22 cellular contexts compared by ENCODE assay signal in genomic region chr1:209655832-209656231, GRCh38. TPM values are rescaled to one million over a fixed set of nuclear protein-coding genes. Genes with fewer than 3 reads are reported as not detected.
A peak's percentile ranks its signal among the peaks of the same experiment; 100 is the strongest.
DNase-seq lines count a peak whose midpoint lies in the region; ATAC-seq and TF ChIP-seq lines count a peak whose summit lies in the region.
"Had no signal": no experiment of that assay in that cellular context is flagged by ENCODE, and none has a peak within 500 bp of the region (broad histone marks: within the 10 kb centered on the region; RNA-seq: fewer than 3 reads in every experiment).

No MANE protein-coding gene starts in this region.

- H3K9me2 ChIP-seq in GM23248 (ENCODE audit: insufficient read depth) (no peaks in the 10 kb centered on the region), hepatocyte (replicated peaks; ENCODE audit: insufficient read depth) (no peaks in the 10 kb centered on the region)

- DNase-seq in GM23248: peak; percentile 31
- DNase-seq in RWPE1 (ENCODE audit: low spot score): peak; percentile 76
- peak; percentile 68 for DNase-seq in hepatocyte (ENCODE audit: low spot score)
- peak; percentile 71 for DNase-seq in renal cortical epithelial cell (ENCODE audit: low read depth)
- no peak for DNase-seq in foreskin fibroblast
- DNase-seq in activated CD8-positive, alpha-beta memory T cell treated with anti-CD3 and anti-CD28 coated beads, Interleukin-2, amount 50 U/mL, for 4 hours: no peak
- DNase-seq: activated CD8-positive, alpha-beta T cell treated with anti-CD3 and anti-CD28 coated beads, Interleukin-2, amount 10 ng/mL, durations not matched to agents 7 days and 5 days; activated T-cell treated with anti-CD3 and anti-CD28 coated beads, Interleukin-2, amount 50 U/mL, for 72 hours; hypothalamus; Kasumi-1; kidney; NCI-H1105 treated with DMSO at 0.1 percent for 48 hours; NCI-H510A treated with DMSO at 0.1 percent for 48 hours; stimulated activated CD4-positive, alpha-beta T cell treated with anti-CD3 and anti-CD28 coated beads, Interleukin-12 subunit alpha, Interleukin-12 subunit beta, amount 100 ng/mL, for 4 hours; stimulated activated CD8-positive, alpha-beta memory T cell treated with anti-CD3 and anti-CD28 coated beads, Interleukin-4, amount 100 ng/mL, for 48 hours; substantia nigra had no signal

- 42 to 59% methylated on average over 5 of the region's 5 CpGs for WGBS in GM23248 (ENCODE audit: low coverage in 1 of 2, low lambda C conversion rate in 2 of 2, missing lambda C conversion rate in 2 of 2), 2 experiments
- WGBS in hepatocyte (ENCODE audit: low lambda C conversion rate, missing lambda C conversion rate): 77% methylated on average over 5 of the region's 5 CpGs

- CTCF ChIA-PET in RWPE1 (lab: Yijun Ruan, JAX): interaction anchor here (0.6 kb wide), 2 partner anchors 37 to 53 kb away, joined by 3 read pairs; no protein-coding TSS in a partner anchor

- H3F3A ChIP-seq in GM23248 (ENCODE audit: insufficient read depth): no peaks in the 10 kb centered on the region

- H3K9ac ChIP-seq in GM23248: no peak overlapping the region

- H3K9me3 ChIP-seq in GM23248 (ENCODE audit: low read depth) (no peaks in the 10 kb centered on the region), hepatocyte (ENCODE audit: low read depth) (no peaks in the 10 kb centered on the region)
- H3K9me3 ChIP-seq: SJSA1 had no signal

- POLR2A ChIA-PET in RWPE1 (lab: Yijun Ruan, JAX; ENCODE audit: low non-redundant PET): no interaction called here

- H3K36me3 ChIP-seq in GM23248 (ENCODE audit: low read depth): no peaks in the 10 kb centered on the region
- H3K36me3 ChIP-seq in hepatocyte (replicated peaks; ENCODE audit: insufficient read depth, low read depth): no peaks in the 10 kb centered on the region
- H3K36me3 ChIP-seq: SJSA1 had no signal

- no peak for TF ChIP-seq CTCF in RWPE1 (conservative IDR thresholded peaks at IDR 0.05; ENCODE audit: low read depth)
- TF ChIP-seq CTCF in hepatocyte (IDR thresholded peaks at IDR 0.05; ENCODE audit: poor library complexity): no peak
- TF ChIP-seq CTCF in foreskin fibroblast (IDR thresholded peaks at IDR 0.05; ENCODE audit: low read depth, low read length): no peak

- ATAC-seq in HG02571 (IDR thresholded peaks at IDR 0.05; ENCODE audit: unreplicated experiment) (no peak), SK-N-SH treated with all-trans-retinoic acid at 6 μM for 48 hours (no peak)
- ATAC-seq: activated CD8-positive, alpha-beta T cell treated with anti-CD3 and anti-CD28 coated beads, Interleukin-2, amount 10 ng/mL, durations not matched to agents 7 days and 5 days; activated T-cell treated with anti-CD3 and anti-CD28 coated beads, Interleukin-2, amount 50 U/mL, for 72 hours had no signal

- in situ Hi-C loops in GM23248 (cut with MboI): no loop called here

- H3K79me2 ChIP-seq in GM23248 (ENCODE audit: insufficient read depth) (no peaks in the 10 kb centered on the region), hepatocyte (peaks cover 9% of the 10 kb centered on the region)

- H4K20me1 ChIP-seq in GM23248 (ENCODE audit: insufficient read depth) (no peaks in the 10 kb centered on the region), hepatocyte (ENCODE audit: insufficient read depth, poor library complexity, severe bottlenecking) (no peaks in the 10 kb centered on the region)

- no peak overlapping the region for H3K27ac ChIP-seq in GM23248
- peak overlapping the region; percentile 76 for H3K27ac ChIP-seq in RWPE1
- H3K27ac ChIP-seq in hepatocyte: peak overlapping the region; percentile 97
- H3K27ac ChIP-seq: coronary artery had no signal

- no peak overlapping the region for H3K4me3 ChIP-seq in GM23248
- no peak overlapping the region for H3K4me3 ChIP-seq in hepatocyte
- H3K4me3 ChIP-seq in foreskin fibroblast (ENCODE audit: low read depth in 1 of 2, low read length in 2 of 2): no peak overlapping the region
- H3K4me3 ChIP-seq: coronary artery, SJSA1 had no signal

- H3K4me1 ChIP-seq in GM23248 (ENCODE audit: insufficient read depth) (peaks cover 7% of the 10 kb centered on the region), hepatocyte (ENCODE audit: insufficient read depth) (peaks cover 29% of the 10 kb centered on the region)

- no peaks in the 10 kb centered on the region; the same call in 1 of the 2 replicates for H3K27me3 ChIP-seq in GM23248 (replicated peaks; ENCODE audit: insufficient read depth)
- no peaks in the 10 kb centered on the region for H3K27me3 ChIP-seq in hepatocyte
- H3K27me3 ChIP-seq: SJSA1 had no signal

- H2AFZ ChIP-seq in GM23248 (no peak overlapping the region), hepatocyte (no peak overlapping the region)

- H3K4me2 ChIP-seq in GM23248 (ENCODE audit: unreplicated experiment) (no peak overlapping the region), hepatocyte (no peak overlapping the region)

TF ChIP-seq in SK-N-SH treated with all-trans-retinoic acid at 6 μM for 48 hours, 23 proteins besides CTCF, POLR2A, EP300 and RAD21:
- no peak for TF ChIP-seq SNAI2 (CRISPR knock-in tag; IDR thresholded peaks at IDR 0.05)
- no peak for TF ChIP-seq TCF4 (CRISPR knock-in tag; IDR thresholded peaks at IDR 0.05; ENCODE audit: borderline replicate concordance)
- no peak for TF ChIP-seq TOX (CRISPR knock-in tag; IDR thresholded peaks at IDR 0.05; ENCODE audit: borderline replicate concordance)
- TF ChIP-seq CSDC2 (CRISPR knock-in tag; IDR thresholded peaks at IDR 0.05): no peak
- TF ChIP-seq ZFP30 (CRISPR knock-in tag; IDR thresholded peaks at IDR 0.05): no peak
- no peak for TF ChIP-seq OSR1 (CRISPR knock-in tag; IDR thresholded peaks at IDR 0.05)
- no peak for TF ChIP-seq ZNF8 (CRISPR knock-in tag; IDR thresholded peaks at IDR 0.05)
- TF ChIP-seq ZNF70 (CRISPR knock-in tag; IDR thresholded peaks at IDR 0.05): no peak
- no peak for TF ChIP-seq POU6F1 (CRISPR knock-in tag; IDR thresholded peaks at IDR 0.05; ENCODE audit: borderline replicate concordance, low read depth)
- TF ChIP-seq ARNTL (CRISPR knock-in tag; IDR thresholded peaks at IDR 0.05; ENCODE audit: borderline replicate concordance, low read depth): no peak
- no peak for TF ChIP-seq CREB5 (CRISPR knock-in tag; IDR thresholded peaks at IDR 0.05; ENCODE audit: low read depth)
- no peak for TF ChIP-seq ZFP3 (CRISPR knock-in tag; IDR thresholded peaks at IDR 0.05)
- TF ChIP-seq PPARA (CRISPR knock-in tag; IDR thresholded peaks at IDR 0.05; ENCODE audit: borderline replicate concordance): no peak
- TF ChIP-seq ZC3H10 (CRISPR knock-in tag; IDR thresholded peaks at IDR 0.05): no peak
- no peak for TF ChIP-seq ISL1 (CRISPR knock-in tag; IDR thresholded peaks at IDR 0.05)
- TF ChIP-seq GLIS3 (CRISPR knock-in tag; IDR thresholded peaks at IDR 0.05): no peak

RNA-seq across cellular contexts. Expression of gene LAMB3, which starts 3.6 kb away (rescaled TPM):
- 6.8 and 8.1 TPM in 2 replicates for total RNA-seq in GM23248 (2014; rRNA removed; shearing (Covaris generic))
- 2.5 and 3.0 TPM in 2 replicates for polyA plus RNA-seq in GM23248 (2016; fragmentation: Nextera tagmentation; extraction: Ambion mirVana)
- 63.7 and 76.9 TPM in 2 replicates for total RNA-seq in hepatocyte
- 48.8 and 55.9 TPM in 2 replicates for polyA plus RNA-seq in hepatocyte
- total RNA-seq in renal cortical epithelial cell: 108 and 433 TPM in 2 replicates

RNA-seq across cellular contexts. Expression of gene G0S2, which starts 19.4 kb away (rescaled TPM):
- 0.65 and 0.89 TPM in 2 replicates for total RNA-seq in GM23248 (2014; rRNA removed; shearing (Covaris generic))
- polyA plus RNA-seq in GM23248 (2016; fragmentation: Nextera tagmentation; extraction: Ambion mirVana): 2.0 and 2.9 TPM in 2 replicates
- 37.0 and 38.3 TPM in 2 replicates for total RNA-seq in hepatocyte
- polyA plus RNA-seq in hepatocyte: 31.5 and 32.2 TPM in 2 replicates
- 67.4 and 108 TPM in 2 replicates for total RNA-seq in renal cortical epithelial cell
- total RNA-seq: activated CD8-positive, alpha-beta T cell treated with anti-CD3 and anti-CD28 coated beads, Interleukin-2, amount 10 ng/mL, durations not matched to agents 7 days and 5 days; SJSA1 had no signal

RNA-seq across cellular contexts. Expression of gene HSD11B1, which starts 48.8 kb away (rescaled TPM):
- 0.54 TPM in 1 of 2 replicates, not detected in the other for total RNA-seq in GM23248 (2014; rRNA removed; shearing (Covaris generic))
- polyA plus RNA-seq in GM23248 (2016; fragmentation: Nextera tagmentation; extraction: Ambion mirVana): 1.0 and 1.8 TPM in 2 replicates
- total RNA-seq in hepatocyte: 1.7 and 2.1 TPM in 2 replicates
- not detected in 2 replicates for polyA plus RNA-seq in hepatocyte
- not detected in 2 replicates for total RNA-seq in renal cortical epithelial cell
- total RNA-seq: activated CD8-positive, alpha-beta T cell treated with anti-CD3 and anti-CD28 coated beads, Interleukin-2, amount 10 ng/mL, durations not matched to agents 7 days and 5 days; Daoy had no signal
- polyA plus RNA-seq: neural cell had no signal

Comparison
In these comparisons a context has a peak if more than half of its experiments do, and no peak if none do; other contexts are left out.
1. DNase-seq: peak in GM23248 (single experiment), RWPE1 (single experiment), hepatocyte (single experiment) and renal cortical epithelial cell (single experiment); none in foreskin fibroblast (0 of 2) and activated CD8-positive, alpha-beta memory T cell treated with anti-CD3 and anti-CD28 coated beads, Interleukin-2, amount 50 U/mL, for 4 hours (single experiment).
2. RNA of gene G0S2, which starts 19.4 kb away (total RNA-seq): 67.4 to 108 TPM in renal cortical epithelial cell and 37.0 to 38.3 TPM in hepatocyte; 0.65 to 0.89 TPM in GM23248; every median in the first group is over 10 times any median in the second.